Comparison of ENCODE assay signal across 8 cellular contexts in genomic region chr2:129923265-129924141, GRCh38. TPM values are rescaled to one million over a fixed set of nuclear protein-coding genes. Genes with fewer than 3 reads are reported as not detected.
DNase-seq lines count a peak whose midpoint lies in the region; ATAC-seq and TF ChIP-seq lines count a peak whose summit lies in the region.

No MANE protein-coding gene starts in this region.

- H3K4me1 ChIP-seq in thoracic aorta (ENCODE audit: control insufficient read depth in 1 of 2, low read depth in 2 of 2) = no peaks in the 10 kb centered on the region

- H3K27me3 ChIP-seq in thoracic aorta (replicated peaks; ENCODE audit: insufficient read depth) = no peaks in the 10 kb centered on the region

- POLR2A ChIA-PET in MCF 10A (lab: Yijun Ruan, JAX) = interaction anchor here (0.7 to 1.0 kb wide), 2 partner anchors 1764 to 1856 kb away, joined by 3 to 4 read pairs; no protein-coding TSS in a partner anchor

- peak overlapping the region; percentile 51 for H3K4me3 Mint-ChIP-seq in MCF 10A (ENCODE audit: unreplicated experiment)

- H3K9me3 Mint-ChIP-seq in MCF 10A (ENCODE audit: unreplicated experiment) = peaks cover 10% of the 10 kb centered on the region

- intact Hi-C loops in MCF 10A (cut with micrococcal nuclease) = loop anchor here (1.0 to 10.0 kb wide), 4 partner anchors 409 to 1746 kb away; no protein-coding TSS in a partner anchor

- H3K27ac ChIP-seq in thoracic aorta = no peak overlapping the region

- peaks cover 8% of the 10 kb centered on the region for H3K9me3 ChIP-seq in thoracic aorta

- H3K27ac Mint-ChIP-seq in MCF 10A (ENCODE audit: low read depth, unreplicated experiment) = no peak overlapping the region

- H3K36me3 Mint-ChIP-seq in MCF 10A (ENCODE audit: insufficient read depth, unreplicated experiment) = no peaks in the 10 kb centered on the region

- H3K36me3 ChIP-seq in thoracic aorta = no peaks in the 10 kb centered on the region

- TF ChIP-seq CTCF in MCF 10A (IDR thresholded peaks at IDR 0.05; ENCODE audit: unreplicated experiment) = peak; percentile 38
- TF ChIP-seq CTCF in thoracic aorta (IDR thresholded peaks at IDR 0.05) = peak; percentile 41

- DNase-seq in DMS114 treated with DMSO at 0.1 percent for 48 hours (lab: John Stamatoyannopoulos, UW; ENCODE audit: unreplicated experiment) (peak; percentile 50), HS-27A (ENCODE audit: low read depth) (peak; percentile 5), NOMO-1 treated with DMSO at 0.1 percent for 48 hours (lab: John Stamatoyannopoulos, UW; ENCODE audit: unreplicated experiment) (peak; percentile 17), MCF 10A (ENCODE audit: unreplicated experiment) (peak; percentile 66), kidney glomerular epithelial cell (lab: John Stamatoyannopoulos, UW) (peak; percentile 38), thoracic aorta (ENCODE audit: low spot score) (no peak), ureter (ENCODE audit: low spot score) (no peak)
- no peak for DNase-seq in activated effector memory CD4-positive, alpha-beta T cell treated with Interleukin-2 at 50 U/mL for 16 hours

- H3K27me3 Mint-ChIP-seq in MCF 10A (ENCODE audit: insufficient read depth, unreplicated experiment) = peaks cover 31% of the 10 kb centered on the region

- no TSS peak for BruUV-seq in MCF 10A (replicated peaks; lab: Mats Ljungman, UMichigan)

- peak; percentile 19 for ATAC-seq in thoracic aorta (ENCODE audit: insufficient number of reproducible peaks, low FRiP score, low read depth)

- H3K4me1 Mint-ChIP-seq in MCF 10A (ENCODE audit: insufficient read depth, unreplicated experiment) = peaks cover 5% of the 10 kb centered on the region

- CTCF ChIA-PET in MCF 10A (lab: Yijun Ruan, JAX) = interaction anchor here (0.5 to 1.7 kb wide), 20 partner anchors 16 to 1901 kb away, joined by 3 to 6 read pairs (median 3); partner anchors contain the start of gene UGGT1

- no peak overlapping the region for H3K4me3 ChIP-seq in thoracic aorta

RNA-seq across cellular contexts. Expression of gene RAB6C, which starts 56.0 kb away (rescaled TPM):
- total RNA-seq in MCF 10A (2022) = not detected in 2 replicates
- total RNA-seq in thoracic aorta = under 1 TPM in 1 of 2 donors, not detected in 1; 0.68 TPM
- total RNA-seq in ureter = 0.34 TPM

Comparison
In these comparisons a context has a peak if more than half of its experiments do, and no peak if none do; other contexts are left out.
1. DNase-seq: peak in DMS114 treated with DMSO at 0.1 percent for 48 hours (single experiment), HS-27A (single experiment), NOMO-1 treated with DMSO at 0.1 percent for 48 hours (single experiment), MCF 10A (single experiment) and kidney glomerular epithelial cell (single experiment); none in thoracic aorta (single experiment), activated effector memory CD4-positive, alpha-beta T cell treated with Interleukin-2 at 50 U/mL for 16 hours (single experiment) and ureter (single experiment).